12 cellular contexts compared by ENCODE assay signal in genomic region chr10:33412261-33413092, GRCh38.
DNase-seq lines count a peak whose midpoint lies in the region; ATAC-seq and TF ChIP-seq lines count a peak whose summit lies in the region.
"Had no signal": no experiment of that assay in that cellular context is flagged by ENCODE, and none has a peak within 500 bp of the region (broad histone marks: within the 10 kb centered on the region; RNA-seq: fewer than 3 reads in every experiment).

No MANE protein-coding gene starts in this region.

- CTCF ChIA-PET in activated CD4-positive, alpha-beta memory T cell treated with anti-CD3 and anti-CD28 coated beads for 36 hours (lab: Charles Lee) = no interaction called here
- CTCF ChIA-PET in activated CD4-positive, alpha-beta memory T cell treated with anti-CD3 and anti-CD28 coated beads, Interleukin-2, amount 10 ng/mL, durations not matched to agents 7 days and 5 days (lab: Charles Lee) = interaction anchor here (0.7 kb wide), 1 partner anchor 11 kb away, joined by 3 read pairs; no protein-coding TSS in a partner anchor

- peak; percentile 36 for DNase-seq in activated CD4-positive, alpha-beta memory T cell treated with anti-CD3 and anti-CD28 coated beads for 36 hours
- no peak for DNase-seq in activated CD4-positive, alpha-beta memory T cell treated with anti-CD3 and anti-CD28 coated beads, Interleukin-2, amount 10 ng/mL, durations not matched to agents 7 days and 5 days
- DNase-seq in adipocyte (ENCODE audit: low read depth) (peak; percentile 88), hepatic stellate cell (ENCODE audit: low spot score) (peak; percentile 26), thoracic aorta (ENCODE audit: low spot score) (no peak), NCI-H526 treated with DMSO at 0.1 percent for 48 hours (lab: John Stamatoyannopoulos, UW) (no peak), T1000 (lab: John Stamatoyannopoulos, UW) (no peak)
- no peak for DNase-seq in effector memory CD4-positive, alpha-beta T cell
- DNase-seq: BE2C, cortex of kidney, naive B cell, NCI-H1105 had no signal

- POLR2A ChIA-PET in activated CD4-positive, alpha-beta memory T cell treated with anti-CD3 and anti-CD28 coated beads for 36 hours (lab: Charles Lee) = no interaction called here
- POLR2A ChIA-PET in activated CD4-positive, alpha-beta memory T cell treated with anti-CD3 and anti-CD28 coated beads, Interleukin-2, amount 10 ng/mL, durations not matched to agents 7 days and 5 days (lab: Charles Lee) = no interaction called here

- H3K4me3 ChIP-seq in adipocyte (ENCODE audit: low read length) (peak overlapping the region; percentile 58), thoracic aorta (no peak overlapping the region)
- H3K4me3 ChIP-seq in effector memory CD4-positive, alpha-beta T cell (ENCODE audit: insufficient read depth, low read depth, low read length, poor library complexity, severe bottlenecking) = no peak overlapping the region

- intact Hi-C loops in activated CD4-positive, alpha-beta memory T cell treated with anti-CD3 and anti-CD28 coated beads for 36 hours (cut with micrococcal nuclease) = loop anchor here (10.0 kb wide), 1 partner anchor 78 kb away; the partner anchor contains the start of gene NRP1

- peaks cover 43% of the 10 kb centered on the region for H3K27me3 Mint-ChIP-seq in activated CD4-positive, alpha-beta memory T cell treated with anti-CD3 and anti-CD28 coated beads for 36 hours
- H3K27me3 Mint-ChIP-seq in activated CD4-positive, alpha-beta memory T cell treated with anti-CD3 and anti-CD28 coated beads, Interleukin-2, amount 10 ng/mL, durations not matched to agents 7 days and 5 days = peaks cover 37% of the 10 kb centered on the region

- H3K36me3 Mint-ChIP-seq in activated CD4-positive, alpha-beta memory T cell treated with anti-CD3 and anti-CD28 coated beads for 36 hours = no peaks in the 10 kb centered on the region
- no peaks in the 10 kb centered on the region for H3K36me3 Mint-ChIP-seq in activated CD4-positive, alpha-beta memory T cell treated with anti-CD3 and anti-CD28 coated beads, Interleukin-2, amount 10 ng/mL, durations not matched to agents 7 days and 5 days (ENCODE audit: low read depth)
- H3K36me3 Mint-ChIP-seq: naive B cell had no signal

- peaks cover 2% of the 10 kb centered on the region for H3K4me1 Mint-ChIP-seq in activated CD4-positive, alpha-beta memory T cell treated with anti-CD3 and anti-CD28 coated beads for 36 hours (ENCODE audit: low read depth)
- H3K4me1 Mint-ChIP-seq in activated CD4-positive, alpha-beta memory T cell treated with anti-CD3 and anti-CD28 coated beads, Interleukin-2, amount 10 ng/mL, durations not matched to agents 7 days and 5 days = no peaks in the 10 kb centered on the region
- H3K4me1 Mint-ChIP-seq: naive B cell had no signal

- H3K36me3 ChIP-seq in adipocyte (ENCODE audit: control insufficient read depth, insufficient read depth, low read length, severe bottlenecking) (no peaks in the 10 kb centered on the region), thoracic aorta (no peaks in the 10 kb centered on the region)
- H3K36me3 ChIP-seq in effector memory CD4-positive, alpha-beta T cell (ENCODE audit: control insufficient read depth, insufficient read depth, low read length) = no peaks in the 10 kb centered on the region
- H3K36me3 ChIP-seq: BE2C had no signal

- H3K9me3 Mint-ChIP-seq in activated CD4-positive, alpha-beta memory T cell treated with anti-CD3 and anti-CD28 coated beads for 36 hours = no peaks in the 10 kb centered on the region
- H3K9me3 Mint-ChIP-seq in activated CD4-positive, alpha-beta memory T cell treated with anti-CD3 and anti-CD28 coated beads, Interleukin-2, amount 10 ng/mL, durations not matched to agents 7 days and 5 days = no peaks in the 10 kb centered on the region

- H3K4me1 ChIP-seq in adipocyte (ENCODE audit: control insufficient read depth, insufficient read depth, low read length) (peaks cover 20% of the 10 kb centered on the region), thoracic aorta (ENCODE audit: control insufficient read depth in 1 of 2, low read depth in 2 of 2) (peaks cover 0 to 17% of the 10 kb centered on the region in 2 donors)
- no peaks in the 10 kb centered on the region for H3K4me1 ChIP-seq in effector memory CD4-positive, alpha-beta T cell (ENCODE audit: control insufficient read depth, insufficient read depth, low read length, poor library complexity, severe bottlenecking)

- TF ChIP-seq CTCF in thoracic aorta (IDR thresholded peaks at IDR 0.05) = no peak

- no peak overlapping the region for H3K27ac Mint-ChIP-seq in activated CD4-positive, alpha-beta memory T cell treated with anti-CD3 and anti-CD28 coated beads for 36 hours
- H3K27ac Mint-ChIP-seq in activated CD4-positive, alpha-beta memory T cell treated with anti-CD3 and anti-CD28 coated beads, Interleukin-2, amount 10 ng/mL, durations not matched to agents 7 days and 5 days = no peak overlapping the region
- H3K27ac Mint-ChIP-seq: naive B cell had no signal

- no peak overlapping the region for H3K27ac ChIP-seq in thoracic aorta
- H3K27ac ChIP-seq in effector memory CD4-positive, alpha-beta T cell (ENCODE audit: insufficient read depth, low read length, poor library complexity, severe bottlenecking) = no peak overlapping the region

- H3K27me3 ChIP-seq in adipocyte (replicated peaks; ENCODE audit: control insufficient read depth, insufficient read depth, low read length) = no peaks in the 10 kb centered on the region
- no peaks in the 10 kb centered on the region for H3K27me3 ChIP-seq in thoracic aorta (replicated peaks; ENCODE audit: insufficient read depth)
- H3K27me3 ChIP-seq in effector memory CD4-positive, alpha-beta T cell (replicated peaks; ENCODE audit: control insufficient read depth, insufficient read depth, low read length, poor library complexity, severe bottlenecking) = no peaks in the 10 kb centered on the region
- H3K27me3 ChIP-seq: BE2C had no signal

- peak overlapping the region; percentile 58 for H3K9ac ChIP-seq in adipocyte (ENCODE audit: low read length)

- peak; percentile 50 for ATAC-seq in thoracic aorta (ENCODE audit: insufficient number of reproducible peaks, low FRiP score, low read depth)

- H3K4me3 Mint-ChIP-seq in activated CD4-positive, alpha-beta memory T cell treated with anti-CD3 and anti-CD28 coated beads for 36 hours = no peak overlapping the region
- no peak overlapping the region for H3K4me3 Mint-ChIP-seq in activated CD4-positive, alpha-beta memory T cell treated with anti-CD3 and anti-CD28 coated beads, Interleukin-2, amount 10 ng/mL, durations not matched to agents 7 days and 5 days
- H3K4me3 Mint-ChIP-seq: naive B cell had no signal

- H3K9me3 ChIP-seq in adipocyte (ENCODE audit: control insufficient read depth, low read length) = no peaks in the 10 kb centered on the region
- no peaks in the 10 kb centered on the region for H3K9me3 ChIP-seq in thoracic aorta
- H3K9me3 ChIP-seq in effector memory CD4-positive, alpha-beta T cell (ENCODE audit: control insufficient read depth, low read length) = no peaks in the 10 kb centered on the region
- H3K9me3 ChIP-seq: BE2C had no signal

Comparison
In these comparisons a context has a peak if more than half of its experiments do, and no peak if none do; other contexts are left out.
1. DNase-seq: peak in activated CD4-positive, alpha-beta memory T cell treated with anti-CD3 and anti-CD28 coated beads for 36 hours (single experiment), adipocyte (single experiment) and hepatic stellate cell (single experiment); none in activated CD4-positive, alpha-beta memory T cell treated with anti-CD3 and anti-CD28 coated beads, Interleukin-2, amount 10 ng/mL, durations not matched to agents 7 days and 5 days (single experiment), thoracic aorta (single experiment), NCI-H526 treated with DMSO at 0.1 percent for 48 hours (single experiment), T1000 (single experiment) and effector memory CD4-positive, alpha-beta T cell (0 of 3).